ENCODE assay signal across 9 cellular contexts in the genomic region with DNA sequence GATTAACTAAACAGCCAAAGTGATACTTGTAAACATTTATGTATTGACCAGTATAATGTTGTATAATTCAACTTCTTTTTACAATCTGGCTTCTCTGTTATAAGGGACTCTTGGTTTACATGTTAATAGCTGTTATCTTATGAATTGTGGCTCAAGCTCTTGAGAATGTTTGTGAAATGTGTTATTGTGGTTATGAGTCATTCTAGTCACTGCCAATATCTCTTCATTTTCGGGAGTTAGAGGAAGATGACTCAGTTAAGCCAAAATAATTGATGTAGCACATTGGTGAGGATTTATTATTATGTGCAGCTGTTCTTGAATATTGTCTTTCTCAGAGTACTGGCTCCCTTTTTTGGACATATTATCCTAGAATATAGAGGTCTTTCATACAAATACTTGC.
DNase-seq lines count a peak whose midpoint lies in the region; ATAC-seq, FAIRE-seq and TF ChIP-seq lines count a peak whose summit lies in the region.
"Had no signal": no experiment of that assay in that cellular context is flagged by ENCODE, and none has a peak within 500 bp of the region (broad histone marks: within the 10 kb centered on the region; RNA-seq: fewer than 3 reads in every experiment).

No MANE protein-coding gene starts in this region.

- peak; percentile 70 to 99 for TF ChIP-seq EP300 in SK-N-SH (IDR thresholded peaks at IDR 0.05; ENCODE audit: borderline replicate concordance in 1 of 2, low read depth in 1 of 2, low read length in 1 of 2)

- no peak overlapping the region for H3K27ac Mint-ChIP-seq in CD8-positive, alpha-beta T cell
- no peak overlapping the region for H3K27ac Mint-ChIP-seq in activated CD4-positive, alpha-beta memory T cell treated with anti-CD3 and anti-CD28 coated beads, Interleukin-2, amount 10 ng/mL, durations not matched to agents 7 days and 5 days
- H3K27ac Mint-ChIP-seq: activated naive CD4-positive, alpha-beta T cell treated with anti-CD3 and anti-CD28 coated beads, Interleukin-2, amount 50 U/mL, for 24 hours had no signal

- H3K27me3 ChIP-seq in ACC112 (ENCODE audit: insufficient read depth, low read length) (no peaks in the 10 kb centered on the region), SK-N-SH (ENCODE audit: insufficient read depth) (no peaks in the 10 kb centered on the region)
- no peaks in the 10 kb centered on the region for H3K27me3 ChIP-seq in CD8-positive, alpha-beta T cell (ENCODE audit: insufficient read depth, low read length)

- H3K9me2 ChIP-seq in SK-N-SH: no peaks in the 10 kb centered on the region

- peak; percentile 88 for ATAC-seq in HG03108 (IDR thresholded peaks at IDR 0.05; ENCODE audit: unreplicated experiment)
- ATAC-seq in CD8-positive, alpha-beta T cell: no peak

- no peaks in the 10 kb centered on the region for H4K20me1 ChIP-seq in SK-N-SH (ENCODE audit: insufficient read depth)

- 9% methylated on average over 1 of the region's 1 CpG for WGBS in SK-N-SH (ENCODE audit: low lambda C conversion rate)

- H3K4me1 ChIP-seq in ACC112 (ENCODE audit: control insufficient read depth, insufficient read depth, low read length, unreplicated experiment) (peaks cover 30% of the 10 kb centered on the region), SK-N-SH (ENCODE audit: control insufficient read depth in 1 of 2, insufficient read depth in 2 of 2, low read depth in 1 of 2, low read length in 1 of 2) (peaks cover 0 to 27% of the 10 kb centered on the region in 2 experiments; a peak in 2 of 4 replicates)
- H3K4me1 ChIP-seq in CD8-positive, alpha-beta T cell (ENCODE audit: insufficient read depth, low read length): no peaks in the 10 kb centered on the region

- peak overlapping the region; percentile 7; the same call in 1 of the 2 replicates for H3K4me2 ChIP-seq in SK-N-SH

- H3K79me2 ChIP-seq in ACC112 (ENCODE audit: control insufficient read depth, insufficient read depth, low read length, unreplicated experiment) (no peaks in the 10 kb centered on the region), SK-N-SH (ENCODE audit: insufficient read depth) (no peaks in the 10 kb centered on the region)

- no peak overlapping the region for H3K4me3 Mint-ChIP-seq in CD8-positive, alpha-beta T cell
- H3K4me3 Mint-ChIP-seq in activated CD4-positive, alpha-beta memory T cell treated with anti-CD3 and anti-CD28 coated beads, Interleukin-2, amount 10 ng/mL, durations not matched to agents 7 days and 5 days: no peak overlapping the region
- H3K4me3 Mint-ChIP-seq: activated naive CD4-positive, alpha-beta T cell treated with anti-CD3 and anti-CD28 coated beads, Interleukin-2, amount 50 U/mL, for 24 hours had no signal

- CTCF ChIA-PET in SK-N-SH (lab: Yijun Ruan, JAX): no interaction called here
- CTCF ChIA-PET in CD8-positive, alpha-beta T cell (lab: Charles Lee): no interaction called here
- CTCF ChIA-PET in activated CD4-positive, alpha-beta memory T cell treated with anti-CD3 and anti-CD28 coated beads, Interleukin-2, amount 10 ng/mL, durations not matched to agents 7 days and 5 days (lab: Charles Lee): no interaction called here

- no peak overlapping the region for H2AFZ ChIP-seq in ACC112 (ENCODE audit: low read length, unreplicated experiment)
- H2AFZ ChIP-seq in SK-N-SH (ENCODE audit: low read depth): peak overlapping the region; percentile 31; the same call in 1 of the 2 replicates

- H3K27ac ChIP-seq in ACC112 (ENCODE audit: low read depth, low read length) (peak overlapping the region; percentile 63), SK-N-SH (ENCODE audit: low read depth in 2 of 2, low read length in 1 of 2) (peak overlapping the region; percentile 76 to 89; a peak in 3 of 4 replicates)
- no peak overlapping the region for H3K27ac ChIP-seq in CD8-positive, alpha-beta T cell (ENCODE audit: low read depth, low read length)

- TF ChIP-seq RAD21 in SK-N-SH (IDR thresholded peaks at IDR 0.05; ENCODE audit: low read length): no peak

- H3K9ac ChIP-seq in SK-N-SH: peak overlapping the region; percentile 15; the same call in 1 of the 2 replicates

- H3K4me1 Mint-ChIP-seq in CD8-positive, alpha-beta T cell (ENCODE audit: low read depth): no peaks in the 10 kb centered on the region
- H3K4me1 Mint-ChIP-seq in activated CD4-positive, alpha-beta memory T cell treated with anti-CD3 and anti-CD28 coated beads, Interleukin-2, amount 10 ng/mL, durations not matched to agents 7 days and 5 days: peaks cover 4% of the 10 kb centered on the region
- H3K4me1 Mint-ChIP-seq: activated naive CD4-positive, alpha-beta T cell treated with anti-CD3 and anti-CD28 coated beads, Interleukin-2, amount 50 U/mL, for 24 hours had no signal

- intact Hi-C loops in CD8-positive, alpha-beta T cell (cut with DNase I, micrococcal nuclease): no loop called here

- no peaks in the 10 kb centered on the region for H3K9me3 ChIP-seq in SK-N-SH
- H3K9me3 ChIP-seq in CD8-positive, alpha-beta T cell (ENCODE audit: low read length): no peaks in the 10 kb centered on the region

- H3K36me3 Mint-ChIP-seq in CD8-positive, alpha-beta T cell: no peaks in the 10 kb centered on the region
- no peaks in the 10 kb centered on the region for H3K36me3 Mint-ChIP-seq in activated CD4-positive, alpha-beta memory T cell treated with anti-CD3 and anti-CD28 coated beads, Interleukin-2, amount 10 ng/mL, durations not matched to agents 7 days and 5 days (ENCODE audit: low read depth)
- H3K36me3 Mint-ChIP-seq: activated naive CD4-positive, alpha-beta T cell treated with anti-CD3 and anti-CD28 coated beads, Interleukin-2, amount 50 U/mL, for 24 hours had no signal

- H3K9me3 Mint-ChIP-seq in CD8-positive, alpha-beta T cell: no peaks in the 10 kb centered on the region
- H3K9me3 Mint-ChIP-seq in activated CD4-positive, alpha-beta memory T cell treated with anti-CD3 and anti-CD28 coated beads, Interleukin-2, amount 10 ng/mL, durations not matched to agents 7 days and 5 days: no peaks in the 10 kb centered on the region
- H3K9me3 Mint-ChIP-seq: activated naive CD4-positive, alpha-beta T cell treated with anti-CD3 and anti-CD28 coated beads, Interleukin-2, amount 50 U/mL, for 24 hours had no signal

- H3K27me3 Mint-ChIP-seq in CD8-positive, alpha-beta T cell (ENCODE audit: low read depth): no peaks in the 10 kb centered on the region
- no peaks in the 10 kb centered on the region for H3K27me3 Mint-ChIP-seq in activated CD4-positive, alpha-beta memory T cell treated with anti-CD3 and anti-CD28 coated beads, Interleukin-2, amount 10 ng/mL, durations not matched to agents 7 days and 5 days
- H3K27me3 Mint-ChIP-seq: activated naive CD4-positive, alpha-beta T cell treated with anti-CD3 and anti-CD28 coated beads, Interleukin-2, amount 50 U/mL, for 24 hours had no signal

- POLR2A ChIA-PET in SK-N-SH (lab: Yijun Ruan, JAX): no interaction called here
- POLR2A ChIA-PET in CD8-positive, alpha-beta T cell (lab: Charles Lee): no interaction called here
- POLR2A ChIA-PET in activated CD4-positive, alpha-beta memory T cell treated with anti-CD3 and anti-CD28 coated beads, Interleukin-2, amount 10 ng/mL, durations not matched to agents 7 days and 5 days (lab: Charles Lee): no interaction called here

- peaks cover 20% of the 10 kb centered on the region for H3F3A ChIP-seq in SK-N-SH (replicated peaks; ENCODE audit: insufficient read depth)

- DNase-seq in GM19239 (ENCODE audit: insufficient read length, low spot score) (peak; percentile 4), SK-N-SH (no peak), myocyte (ENCODE audit: low read depth) (peak; percentile 93)
- no peak for DNase-seq in CD8-positive, alpha-beta T cell
- DNase-seq in stimulated activated CD4-positive, alpha-beta T cell treated with anti-CD3 and anti-CD28 coated beads, Interleukin-2, amount 100 ng/mL, for 48 hours: no peak
- DNase-seq in activated CD4-positive, alpha-beta memory T cell treated with anti-CD3 and anti-CD28 coated beads, Interleukin-2, amount 10 ng/mL, durations not matched to agents 7 days and 5 days: no peak

- no peak for TF ChIP-seq CTCF in SK-N-SH (IDR thresholded peaks at IDR 0.05)
- no peak for TF ChIP-seq CTCF in CD8-positive, alpha-beta T cell (IDR thresholded peaks at IDR 0.05)

- H3K36me3 ChIP-seq in ACC112 (ENCODE audit: insufficient read depth, low read length) (no peaks in the 10 kb centered on the region), SK-N-SH (replicated peaks in 1 of 2; ENCODE audit: control insufficient read depth in 1 of 2, insufficient read depth in 2 of 2, low read length in 1 of 2) (no peaks in the 10 kb centered on the region)
- H3K36me3 ChIP-seq in CD8-positive, alpha-beta T cell (ENCODE audit: insufficient read depth, low read length): no peaks in the 10 kb centered on the region

- H3K4me3 ChIP-seq in ACC112 (ENCODE audit: low read depth, low read length) (peak overlapping the region; percentile 22; the same call in 1 of the 2 replicates), SK-N-SH (ENCODE audit: low read depth in 2 of 2, low read length in 1 of 2) (no peak overlapping the region)
- H3K4me3 ChIP-seq in CD8-positive, alpha-beta T cell (ENCODE audit: low read depth, low read length): no peak overlapping the region

- FAIRE-seq in GM19239 (lab: Jason Lieb, UNC): peak; percentile 92

TF ChIP-seq in SK-N-SH, 30 proteins besides CTCF, POLR2A, EP300 and RAD21 (continues in another document):
- TF ChIP-seq NRF1 (IDR thresholded peaks at IDR 0.05; ENCODE audit: low read depth, low read length) (no peak), FOXJ3 (CRISPR knock-in tag; IDR thresholded peaks at IDR 0.05) (no peak), TEAD4 (IDR thresholded peaks at IDR 0.05; ENCODE audit: borderline replicate concordance, insufficient read depth) (peak; percentile 99), RCOR1 (IDR thresholded peaks at IDR 0.05; ENCODE audit: low read length) (no peak), TCF12 (IDR thresholded peaks at IDR 0.05) (peak; percentile 99), RFX5 (IDR thresholded peaks at IDR 0.05; ENCODE audit: low read length) (no peak)
- TF ChIP-seq, protein P1, sequence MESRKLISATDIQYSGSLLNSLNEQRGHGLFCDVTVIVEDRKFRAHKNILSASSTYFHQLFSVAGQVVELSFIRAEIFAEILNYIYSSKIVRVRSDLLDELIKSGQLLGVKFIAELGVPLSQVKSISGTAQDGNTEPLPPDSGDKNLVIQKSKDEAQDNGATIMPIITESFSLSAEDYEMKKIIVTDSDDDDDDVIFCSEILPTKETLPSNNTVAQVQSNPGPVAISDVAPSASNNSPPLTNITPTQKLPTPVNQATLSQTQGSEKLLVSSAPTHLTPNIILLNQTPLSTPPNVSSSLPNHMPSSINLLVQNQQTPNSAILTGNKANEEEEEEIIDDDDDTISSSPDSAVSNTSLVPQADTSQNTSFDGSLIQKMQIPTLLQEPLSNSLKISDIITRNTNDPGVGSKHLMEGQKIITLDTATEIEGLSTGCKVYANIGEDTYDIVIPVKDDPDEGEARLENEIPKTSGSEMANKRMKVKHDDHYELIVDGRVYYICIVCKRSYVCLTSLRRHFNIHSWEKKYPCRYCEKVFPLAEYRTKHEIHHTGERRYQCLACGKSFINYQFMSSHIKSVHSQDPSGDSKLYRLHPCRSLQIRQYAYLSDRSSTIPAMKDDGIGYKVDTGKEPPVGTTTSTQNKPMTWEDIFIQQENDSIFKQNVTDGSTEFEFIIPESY (IDR thresholded peaks at IDR 0.05; ENCODE audit: borderline replicate concordance, low read depth): peak; percentile 86

Comparison
In these comparisons a context has a peak if more than half of its experiments do, and no peak if none do; other contexts are left out.
1. DNase-seq: peak in GM19239 (single experiment) and myocyte (single experiment); none in SK-N-SH (single experiment), CD8-positive, alpha-beta T cell (0 of 7), stimulated activated CD4-positive, alpha-beta T cell treated with anti-CD3 and anti-CD28 coated beads, Interleukin-2, amount 100 ng/mL, for 48 hours (0 of 2) and activated CD4-positive, alpha-beta memory T cell treated with anti-CD3 and anti-CD28 coated beads, Interleukin-2, amount 10 ng/mL, durations not matched to agents 7 days and 5 days (single experiment).